ENCODE assay signal across 21 cellular contexts in the genomic region with DNA sequence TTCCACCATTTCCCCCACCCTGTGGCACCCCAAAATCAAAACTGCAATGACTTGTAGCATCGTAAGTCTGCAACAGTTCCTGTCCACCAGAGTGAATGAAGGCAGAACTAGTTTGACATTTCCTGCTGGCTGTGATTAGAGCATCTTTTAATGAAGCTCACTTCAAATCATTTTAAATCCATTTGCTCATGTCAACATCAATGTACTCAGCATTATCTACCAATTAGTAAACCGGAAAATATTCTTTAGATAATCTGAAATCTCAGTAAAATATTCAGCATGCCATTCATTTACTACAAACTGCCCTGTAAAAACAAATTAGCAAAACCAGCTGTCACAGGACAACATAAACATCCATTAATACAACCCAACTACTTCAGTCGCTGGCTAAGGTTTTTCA.
"Had no signal": no experiment of that assay in that cellular context is flagged by ENCODE, and none has a peak within 500 bp of the region (broad histone marks: within the 10 kb centered on the region; RNA-seq: fewer than 3 reads in every experiment).

No MANE protein-coding gene starts in this region.

- H3K27me3 ChIP-seq: colonic mucosa, esophagus muscularis mucosa, foreskin keratinocyte, gastroesophageal sphincter, heart left ventricle, hepatocyte, left lung had no signal

- H3K4me3 ChIP-seq: colonic mucosa, esophagus muscularis mucosa, gastroesophageal sphincter, heart left ventricle, hepatocyte, left lung, lower lobe of right lung, mucosa of descending colon had no signal

- H3K4me1 ChIP-seq: colonic mucosa, left lung had no signal

- DNase-seq: colonic mucosa; cortex of kidney; effector CD4-positive, alpha-beta T cell; effector memory CD4-positive, alpha-beta T cell; foreskin keratinocyte; heart left ventricle; hypothalamus; immature natural killer cell; left cardiac atrium; left lung; left ventricle myocardium superior; lower lobe of right lung; mesenchymal stem cell; mucosa of descending colon; naive B cell had no signal

- H3K9me3 ChIP-seq: colonic mucosa, esophagus muscularis mucosa, gastroesophageal sphincter, heart left ventricle, left lung, lower lobe of right lung, mucosa of descending colon had no signal

- FAIRE-seq: endothelial cell of umbilical vein, frontal cortex, keratinocyte had no signal

- H3K4me2 ChIP-seq: hepatocyte had no signal

- H2AFZ ChIP-seq: hepatocyte had no signal

- H3K36me3 ChIP-seq: colonic mucosa, esophagus muscularis mucosa, gastroesophageal sphincter, heart left ventricle, left lung, lower lobe of right lung had no signal

- ATAC-seq: foreskin keratinocyte, gastroesophageal sphincter, heart left ventricle, left cardiac atrium, left lung, left ventricle myocardium superior, lower lobe of right lung, mucosa of descending colon had no signal

- H3K27ac ChIP-seq: colonic mucosa, esophagus muscularis mucosa, foreskin keratinocyte, gastroesophageal sphincter, heart left ventricle, hepatocyte, left lung, lower lobe of right lung had no signal
